7 cellular contexts compared by ENCODE assay signal in the genomic region with DNA sequence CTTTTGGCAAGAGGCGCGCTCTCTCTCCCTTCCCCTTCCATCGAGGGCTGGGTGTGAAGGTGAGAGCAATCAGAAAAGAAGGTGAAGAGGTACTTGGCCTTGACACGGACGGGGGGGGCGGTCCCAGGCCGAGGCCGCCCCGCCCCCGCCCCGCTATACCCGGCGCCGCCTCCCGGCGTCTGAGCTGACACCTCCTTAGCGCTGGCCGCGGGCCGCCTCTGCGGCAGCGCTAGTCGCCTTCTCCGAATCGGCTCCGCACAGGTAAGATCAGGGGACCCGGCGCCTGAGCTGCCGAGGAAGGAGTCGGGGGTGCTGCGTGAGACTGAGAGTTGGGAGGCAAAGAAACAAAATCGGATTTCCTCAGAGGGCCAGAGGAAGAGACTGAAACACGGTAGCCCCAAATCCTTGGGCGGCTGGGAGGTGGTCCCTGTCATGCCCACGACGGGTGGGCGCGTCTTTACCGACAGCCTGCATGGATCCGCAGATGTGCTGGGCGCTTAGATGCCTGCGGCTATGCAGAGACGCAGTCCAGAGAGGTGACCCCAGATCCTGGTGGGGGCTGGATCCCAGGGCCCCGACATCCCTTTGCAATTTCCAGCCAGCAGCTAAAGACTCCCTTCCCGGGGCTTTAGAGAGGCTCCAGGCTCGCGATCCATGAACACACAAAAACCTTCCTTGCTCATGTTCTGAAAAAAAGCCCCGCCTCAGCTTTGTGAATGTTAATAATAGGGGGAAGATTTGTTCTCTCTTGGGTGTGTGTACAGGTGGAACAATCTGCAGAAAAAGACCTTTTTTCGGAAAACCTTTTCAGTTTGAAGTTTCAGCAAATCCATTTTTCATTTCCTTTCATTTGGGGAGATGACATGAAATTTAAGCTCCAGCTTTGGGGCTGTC. TPM values are rescaled to one million over a fixed set of nuclear protein-coding genes. Genes with fewer than 3 reads are reported as not detected.
DNase-seq lines count a peak whose midpoint lies in the region; ATAC-seq and TF ChIP-seq lines count a peak whose summit lies in the region.

A gene with protein sequence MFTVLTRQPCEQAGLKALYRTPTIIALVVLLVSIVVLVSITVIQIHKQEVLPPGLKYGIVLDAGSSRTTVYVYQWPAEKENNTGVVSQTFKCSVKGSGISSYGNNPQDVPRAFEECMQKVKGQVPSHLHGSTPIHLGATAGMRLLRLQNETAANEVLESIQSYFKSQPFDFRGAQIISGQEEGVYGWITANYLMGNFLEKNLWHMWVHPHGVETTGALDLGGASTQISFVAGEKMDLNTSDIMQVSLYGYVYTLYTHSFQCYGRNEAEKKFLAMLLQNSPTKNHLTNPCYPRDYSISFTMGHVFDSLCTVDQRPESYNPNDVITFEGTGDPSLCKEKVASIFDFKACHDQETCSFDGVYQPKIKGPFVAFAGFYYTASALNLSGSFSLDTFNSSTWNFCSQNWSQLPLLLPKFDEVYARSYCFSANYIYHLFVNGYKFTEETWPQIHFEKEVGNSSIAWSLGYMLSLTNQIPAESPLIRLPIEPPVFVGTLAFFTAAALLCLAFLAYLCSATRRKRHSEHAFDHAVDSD (plus strand): TSS at position 184 of the 894 bp plus-strand sequence. CDS start 874 bp downstream, outside the sequence.

- 2% methylated on average over 32 of the region's 49 CpGs; no CpG with 5 or more reads in 1 of the 2 experiments for WGBS in IMR-90 (ENCODE audit: extremely low coverage in 2 of 2, insufficient read length in 1 of 2), 2 experiments

- no peak within 1 kb of the TSS for H3K23ac ChIP-seq in IMR-90 (ENCODE audit: low read depth, low read length)

- H3K9me1 ChIP-seq in IMR-90 (ENCODE audit: insufficient read depth, low read length): no peaks in the 10 kb centered on the region

- no peak within 1 kb of the TSS for H3K14ac ChIP-seq in IMR-90 (replicated peaks; ENCODE audit: low read depth, low read length)

- CTCF ChIA-PET in IMR-90 (lab: Yijun Ruan, JAX): interaction anchor here (0.6 to 1.1 kb wide), 2 partner anchors 10 to 29 kb away, joined by 3 read pairs; no protein-coding TSS in a partner anchor

- no peak for TF ChIP-seq CTCF in IMR-90 (conservative IDR thresholded peaks at IDR 0.05; ENCODE audit: low read depth, low read length)

- H4K8ac ChIP-seq in IMR-90 (ENCODE audit: low read depth in 2 of 2, low read length in 2 of 2): no peak within 1 kb of the TSS

- no peaks in the 10 kb centered on the region for H3K9me3 Mint-ChIP-seq in stimulated activated naive CD8-positive, alpha-beta T cell treated with anti-CD3 and anti-CD28 coated beads, Interleukin-15, Interleukin-2, amounts not matched to agents 100 ng/mL and 50 ng/mL, for 24 hours

- H2BK15ac ChIP-seq in IMR-90 (ENCODE audit: low read depth, low read length): no peak within 1 kb of the TSS

- no peak for TF ChIP-seq RAD21 in IMR-90 (IDR thresholded peaks at IDR 0.05; ENCODE audit: low read length)

- no peak within 1 kb of the TSS for H3K27ac Mint-ChIP-seq in stimulated activated naive CD8-positive, alpha-beta T cell treated with anti-CD3 and anti-CD28 coated beads, Interleukin-15, Interleukin-2, amounts not matched to agents 100 ng/mL and 50 ng/mL, for 24 hours

- DNase-seq in IMR-90 (no peak), NCI-H2171 treated with DMSO at 0.1 percent for 48 hours (lab: John Stamatoyannopoulos, UW) (no peak)
- peak; percentile 71 for DNase-seq in activated CD8-positive, alpha-beta memory T cell treated with anti-CD3 and anti-CD28 coated beads for 24 hours

- no peak within 1 kb of the TSS for H3K27ac ChIP-seq in IMR-90 (ENCODE audit: insufficient read depth, low read length)

- H3K79me1 ChIP-seq in IMR-90 (ENCODE audit: low read depth in 1 of 2, low read length in 2 of 2): no peaks in the 10 kb centered on the region

- H3K9ac ChIP-seq in IMR-90 (ENCODE audit: low read depth, low read length) (no peak within 1 kb of the TSS), endocrine pancreas (ENCODE audit: control insufficient read depth, insufficient read depth, low read length) (peak within 1 kb of the TSS; percentile 70), mucosa of stomach (ENCODE audit: low read length) (peak within 1 kb of the TSS; percentile 68)

- H3K4me1 Mint-ChIP-seq in stimulated activated naive CD8-positive, alpha-beta T cell treated with anti-CD3 and anti-CD28 coated beads, Interleukin-15, Interleukin-2, amounts not matched to agents 100 ng/mL and 50 ng/mL, for 24 hours (ENCODE audit: low read depth): peaks cover 4% of the 10 kb centered on the region

- H3K4me1 ChIP-seq in IMR-90 (ENCODE audit: control insufficient read depth, insufficient read depth, low read length): no peaks in the 10 kb centered on the region
- no peaks in the 10 kb centered on the region for H3K4me1 ChIP-seq in endocrine pancreas (ENCODE audit: control insufficient read depth, insufficient read depth, low read length)
- H3K4me1 ChIP-seq in mucosa of stomach (ENCODE audit: control insufficient read depth, insufficient read depth, low read length): peaks cover 11% of the 10 kb centered on the region

- POLR2A ChIA-PET in IMR-90 (lab: Charles Lee; ENCODE audit: unreplicated experiment): no interaction called here

- H4K20me1 ChIP-seq in IMR-90 (ENCODE audit: insufficient read depth, low read length): no peaks in the 10 kb centered on the region

- peak within 1 kb of the TSS; percentile 56 for H3K4me3 Mint-ChIP-seq in stimulated activated naive CD8-positive, alpha-beta T cell treated with anti-CD3 and anti-CD28 coated beads, Interleukin-15, Interleukin-2, amounts not matched to agents 100 ng/mL and 50 ng/mL, for 24 hours

- in situ Hi-C loops in IMR-90 (cut with MboI; ENCODE audit: low sequenced_read_pairs): no loop called here

- H3K4me2 ChIP-seq in IMR-90 (ENCODE audit: low read depth, low read length): peak within 1 kb of the TSS; percentile 57

- H4K5ac ChIP-seq in IMR-90 (ENCODE audit: low read depth, low read length): no peak within 1 kb of the TSS

- H3K27me3 Mint-ChIP-seq in stimulated activated naive CD8-positive, alpha-beta T cell treated with anti-CD3 and anti-CD28 coated beads, Interleukin-15, Interleukin-2, amounts not matched to agents 100 ng/mL and 50 ng/mL, for 24 hours: peaks cover 48% of the 10 kb centered on the region

- no peak within 1 kb of the TSS for H3K4ac ChIP-seq in IMR-90 (ENCODE audit: low read depth, low read length)

- no peak within 1 kb of the TSS for H2AK9ac ChIP-seq in IMR-90 (replicated peaks; ENCODE audit: low read depth, low read length, poor library complexity)

- no peaks in the 10 kb centered on the region for H3K36me3 ChIP-seq in IMR-90 (ENCODE audit: control insufficient read depth, insufficient read depth, low read length)
- H3K36me3 ChIP-seq in endocrine pancreas (ENCODE audit: control insufficient read depth, insufficient read depth, low read length): no peaks in the 10 kb centered on the region
- no peaks in the 10 kb centered on the region for H3K36me3 ChIP-seq in mucosa of stomach (ENCODE audit: control insufficient read depth, insufficient read depth, low read length)

- H3K9me3 ChIP-seq in IMR-90 (ENCODE audit: control insufficient read depth, insufficient read depth, low read length) (no peaks in the 10 kb centered on the region), endocrine pancreas (ENCODE audit: control insufficient read depth, low read length) (no peaks in the 10 kb centered on the region), mucosa of stomach (ENCODE audit: control insufficient read depth, low read length) (no peaks in the 10 kb centered on the region)

- H2BK5ac ChIP-seq in IMR-90 (ENCODE audit: low read depth, low read length, poor library complexity, severe bottlenecking): no peak within 1 kb of the TSS

- H2AFZ ChIP-seq in IMR-90 (replicated peaks; ENCODE audit: low read length, poor library complexity): peak within 1 kb of the TSS; percentile 80

- H2AK5ac ChIP-seq in IMR-90 (ENCODE audit: low read depth, low read length): no peak within 1 kb of the TSS

- H3K36me3 Mint-ChIP-seq in stimulated activated naive CD8-positive, alpha-beta T cell treated with anti-CD3 and anti-CD28 coated beads, Interleukin-15, Interleukin-2, amounts not matched to agents 100 ng/mL and 50 ng/mL, for 24 hours (ENCODE audit: low read depth): no peaks in the 10 kb centered on the region

- H3K27me3 ChIP-seq in IMR-90 (ENCODE audit: control insufficient read depth, insufficient read depth, low read length) (peaks cover 26% of the 10 kb centered on the region), endocrine pancreas (ENCODE audit: control insufficient read depth, insufficient read depth, low read length) (no peaks in the 10 kb centered on the region), mucosa of stomach (ENCODE audit: control insufficient read depth, insufficient read depth, low read length) (peaks cover 5% of the 10 kb centered on the region)

- intact Hi-C loops in IMR-90 (cut with micrococcal nuclease): no loop called here

- ATAC-seq in IMR-90 (ENCODE audit: low read depth) (peak; percentile 70), GM21619 (IDR thresholded peaks at IDR 0.05; ENCODE audit: unreplicated experiment) (no peak)

- TF ChIP-seq POLR2A in IMR-90 (IDR thresholded peaks at IDR 0.05; ENCODE audit: low read depth, low read length): no peak

- no peak within 1 kb of the TSS for H3K56ac ChIP-seq in IMR-90 (ENCODE audit: extremely low read depth, insufficient read depth, low read length)

- no peak within 1 kb of the TSS for H3K18ac ChIP-seq in IMR-90 (ENCODE audit: low read depth, low read length)

- no peak within 1 kb of the TSS for H2BK120ac ChIP-seq in IMR-90 (ENCODE audit: low read depth, low read length)

- H2BK20ac ChIP-seq in IMR-90 (ENCODE audit: low read depth, low read length): no peak within 1 kb of the TSS

- no TSS peak for BruUV-seq in IMR-90 (replicated peaks; lab: Mats Ljungman, UMichigan)

- no peak within 1 kb of the TSS for H4K91ac ChIP-seq in IMR-90 (ENCODE audit: insufficient read depth, low read depth, low read length)

- H3K4me3 ChIP-seq in IMR-90 (ENCODE audit: insufficient read depth, low read depth, low read length): peak within 1 kb of the TSS; percentile 28; the same call in 1 of the 2 replicates
- peak within 1 kb of the TSS; percentile 58 for H3K4me3 ChIP-seq in endocrine pancreas (ENCODE audit: control insufficient read depth, insufficient read depth, low read length)
- H3K4me3 ChIP-seq in mucosa of stomach (ENCODE audit: low read length): peak within 1 kb of the TSS; percentile 76

- dilution Hi-C loops in IMR-90 (cut with HindIII; ENCODE audit: low sequenced_read_pairs, unreplicated experiment): no loop called here

TF ChIP-seq in IMR-90, 13 proteins besides CTCF, POLR2A, EP300 and RAD21 (continues in another document):
- TF ChIP-seq FOS (IDR thresholded peaks at IDR 0.05; ENCODE audit: low read depth, low read length) (no peak), SMC3 (IDR thresholded peaks at IDR 0.05; ENCODE audit: low read depth, low read length) (no peak), NFE2L2 (IDR thresholded peaks at IDR 0.05; ENCODE audit: low read depth, low read length) (no peak), RCOR1 (IDR thresholded peaks at IDR 0.05; ENCODE audit: insufficient replicate concordance, low read length) (no peak), MAFK (IDR thresholded peaks at IDR 0.05; ENCODE audit: low read depth, low read length) (no peak)

RNA-seq across cellular contexts. Expression of the gene that starts here (rescaled TPM):
- not detected in 2 replicates for total RNA-seq in IMR-90 (2012; rRNA removed)
- not detected in 2 replicates for polyA plus RNA-seq in IMR-90 (2012; rRNA removed)
- 0.01 TPM in 1 of 2 replicates, not detected in the other for polyA plus RNA-seq in IMR-90 (2012; cell fraction: cytosol; rRNA removed)
- polyA plus RNA-seq in IMR-90 (2012; cell fraction: nucleus; rRNA removed; ENCODE audit: low replicate concordance): 0.03 TPM in 1 of 2 replicates, not detected in the other

Comparison
In these comparisons a context has a peak if more than half of its experiments do, and no peak if none do; other contexts are left out.
1. Peak in ATAC-seq, H3K4me3 ChIP-seq and H3K4me2 ChIP-seq in IMR-90; RNA of the gene not detected or under 1 TPM.